18 cellular contexts compared by ENCODE assay signal in the genomic region with DNA sequence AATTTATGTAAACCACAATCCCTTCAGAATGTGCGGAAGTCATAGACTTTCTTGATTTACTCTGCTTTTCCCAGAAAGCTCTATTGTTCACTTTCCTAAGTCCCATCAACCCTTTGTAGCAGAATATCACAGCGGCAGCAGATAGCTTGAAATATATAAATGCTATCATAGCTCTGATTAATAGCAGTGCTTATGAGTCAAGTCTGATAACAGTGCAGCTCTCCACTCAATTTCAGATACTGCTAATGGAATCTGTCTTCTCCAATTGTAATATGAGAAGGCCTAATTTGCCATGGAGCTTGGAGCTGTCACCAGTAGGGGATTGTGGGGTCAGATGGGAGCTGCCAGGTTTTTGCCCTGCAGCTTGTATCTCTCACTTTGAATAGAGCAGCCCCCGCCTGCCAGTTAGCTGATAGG. TPM values are rescaled to one million over a fixed set of nuclear protein-coding genes. Genes with fewer than 3 reads are reported as not detected.
DNase-seq lines count a peak whose midpoint lies in the region; ATAC-seq and TF ChIP-seq lines count a peak whose summit lies in the region.
"Had no signal": no experiment of that assay in that cellular context is flagged by ENCODE, and none has a peak within 500 bp of the region (broad histone marks: within the 10 kb centered on the region; RNA-seq: fewer than 3 reads in every experiment).

No MANE protein-coding gene starts in this region.

- CTCF ChIA-PET in CD4-positive, alpha-beta T cell (lab: Charles Lee) = interaction anchor here (0.5 to 2.5 kb wide), 2 partner anchors 11 to 1601 kb away, joined by 3 to 12 read pairs; partner anchors contain the start of gene TMEM260

- peaks cover 12% of the 10 kb centered on the region for H3K4me1 Mint-ChIP-seq in nephron progenitor cell
- no peaks in the 10 kb centered on the region for H3K4me1 Mint-ChIP-seq in CD4-positive, alpha-beta T cell (ENCODE audit: low read depth)

- H3K36me3 Mint-ChIP-seq in nephron progenitor cell (ENCODE audit: low read depth) = peaks cover 30% of the 10 kb centered on the region
- H3K36me3 Mint-ChIP-seq in CD4-positive, alpha-beta T cell (ENCODE audit: low read depth) = peaks cover 64% of the 10 kb centered on the region

- DNase-seq in NCI-H1417 (lab: John Stamatoyannopoulos, UW) (peak in 2 of 3 experiments; percentile 23 to 59), NCI-H1417 treated with DMSO at 0.1 percent for 48 hours (lab: John Stamatoyannopoulos, UW) (no peak), NCI-H2227 treated with DMSO at 0.1 percent for 48 hours (lab: John Stamatoyannopoulos, UW) (peak; percentile 45), ecto neural progenitor cell (ENCODE audit: low spot score) (peak; percentile 75), nephron progenitor cell (peak; percentile 31), GM10266 (ENCODE audit: extremely low spot score) (no peak)
- DNase-seq in CD4-positive, alpha-beta T cell = no peak
- no peak for DNase-seq in activated CD4-positive, alpha-beta T cell treated with anti-CD3 and anti-CD28 coated beads, Interleukin-2, amount 50 U/mL, for 1 hour
- DNase-seq: 8988T; DMS79; head of caudate nucleus; KBM-7; stimulated activated naive CD4-positive, alpha-beta T cell treated with Interleukin-2 at 50 U/mL for 16 hours; upper lobe of right lung had no signal

- no peak overlapping the region for H3K27ac ChIP-seq in CD4-positive, alpha-beta T cell (ENCODE audit: low read depth, low read length)
- H3K27ac ChIP-seq: C4-2B, coronary artery, parathyroid adenoma, upper lobe of right lung had no signal

- POLR2A ChIA-PET in CD4-positive, alpha-beta T cell (lab: Charles Lee) = interaction anchor here (2.7 kb wide), 1 partner anchor 11 kb away, joined by 12 read pairs; the partner anchor contains the start of gene TMEM260

- H3K9me3 ChIP-seq in CD4-positive, alpha-beta T cell (ENCODE audit: control insufficient read depth, low read length) = no peaks in the 10 kb centered on the region
- H3K9me3 ChIP-seq: upper lobe of right lung had no signal

- TF ChIP-seq CTCF in nephron progenitor cell (IDR thresholded peaks at IDR 0.05) (no peak), GM10266 (IDR thresholded peaks at IDR 0.05; ENCODE audit: control insufficient read depth, insufficient read depth, low read depth, missing control alignments) (no peak)
- no peak for TF ChIP-seq CTCF in CD4-positive, alpha-beta T cell (IDR thresholded peaks at IDR 0.05)

- H3K4me3 Mint-ChIP-seq in nephron progenitor cell = no peak overlapping the region
- no peak overlapping the region for H3K4me3 Mint-ChIP-seq in CD4-positive, alpha-beta T cell

- intact Hi-C loops in CD4-positive, alpha-beta T cell (cut with DNase I, micrococcal nuclease) = no loop called here

- ATAC-seq in CD4-positive, alpha-beta T cell (ENCODE audit: poor library complexity) = no peak
- ATAC-seq: upper lobe of right lung had no signal

- H3K9me3 Mint-ChIP-seq in nephron progenitor cell = no peaks in the 10 kb centered on the region
- H3K9me3 Mint-ChIP-seq in CD4-positive, alpha-beta T cell = no peaks in the 10 kb centered on the region
- H3K9me3 Mint-ChIP-seq: activated T-helper 2 cell treated with anti-CD3 and anti-CD28 coated beads, Interferon-gamma antibody, Interleukin-2, Interleukin-4, amounts not matched to agents 10 μg/mL and 5 μg/mL and 100 μg/mL, durations not matched to agents 14 hours and 24 hours and 36 hours had no signal

- no peaks in the 10 kb centered on the region for H3K27me3 ChIP-seq in CD4-positive, alpha-beta T cell (ENCODE audit: control insufficient read depth, insufficient read depth, low read length)
- H3K27me3 ChIP-seq: upper lobe of right lung had no signal

- peak overlapping the region; percentile 61 for H3K27ac Mint-ChIP-seq in nephron progenitor cell
- H3K27ac Mint-ChIP-seq in CD4-positive, alpha-beta T cell = no peak overlapping the region
- H3K27ac Mint-ChIP-seq: activated T-helper 2 cell treated with anti-CD3 and anti-CD28 coated beads, Interferon-gamma antibody, Interleukin-2, Interleukin-4, amounts not matched to agents 10 μg/mL and 5 μg/mL and 100 μg/mL, durations not matched to agents 14 hours and 24 hours and 36 hours had no signal

- no peaks in the 10 kb centered on the region for H3K27me3 Mint-ChIP-seq in nephron progenitor cell (ENCODE audit: low read depth, poor library complexity)
- H3K27me3 Mint-ChIP-seq in CD4-positive, alpha-beta T cell = no peaks in the 10 kb centered on the region

RNA-seq across cellular contexts. Expression of gene TMEM260, which starts 10.9 kb away (rescaled TPM):
- total RNA-seq in CD4-positive, alpha-beta T cell = 1 to 10 TPM; 8.7 to 9.2 TPM

Comparison
In these comparisons a context has a peak if more than half of its experiments do, and no peak if none do; other contexts are left out.
1. DNase-seq: peak in NCI-H1417 (2 of 3), NCI-H2227 treated with DMSO at 0.1 percent for 48 hours (single experiment), ecto neural progenitor cell (single experiment) and nephron progenitor cell (single experiment); none in NCI-H1417 treated with DMSO at 0.1 percent for 48 hours (single experiment), CD4-positive, alpha-beta T cell (0 of 10), activated CD4-positive, alpha-beta T cell treated with anti-CD3 and anti-CD28 coated beads, Interleukin-2, amount 50 U/mL, for 1 hour (single experiment) and GM10266 (single experiment).